Comparison of ENCODE assay signal across 8 cellular contexts in genomic region chr1:42784946-42785693, GRCh38. TPM values are rescaled to one million over a fixed set of nuclear protein-coding genes. Genes with fewer than 3 reads are reported as not detected.
A peak's percentile ranks its signal among the peaks of the same experiment; 100 is the strongest.
DNase-seq lines count a peak whose midpoint lies in the region; ATAC-seq and TF ChIP-seq lines count a peak whose summit lies in the region.

Gene TMEM269 (plus strand): TSS chr1:42784991. CDS start chr1:42789894, 4,903 bp downstream.

- H3K4me3 Mint-ChIP-seq in activated T-cell treated with anti-CD3 and anti-CD28 coated beads, Interleukin-2, amount 50 U/mL, for 72 hours: peak within 1 kb of the TSS; percentile 63 to 73

- TF ChIP-seq CTCF in GM13977 (IDR thresholded peaks at IDR 0.05; ENCODE audit: extremely low read depth, insufficient read depth, missing control alignments) (no peak), fibroblast of the aortic adventitia (IDR thresholded peaks at IDR 0.05; ENCODE audit: insufficient read depth, low read length) (no peak), retinal pigment epithelial cell (conservative IDR thresholded peaks at IDR 0.05; ENCODE audit: low read depth, low read length) (no peak)

- peaks cover 5 to 10% of the 10 kb centered on the region in 2 donors for H3K36me3 Mint-ChIP-seq in activated T-cell treated with anti-CD3 and anti-CD28 coated beads, Interleukin-2, amount 50 U/mL, for 72 hours (ENCODE audit: insufficient read depth in 2 of 2)

- in situ Hi-C loops in GM13977 (cut with MboI; ENCODE audit: low pct_unique_long_range_greater_than_20kb, low sequenced_read_pairs, unreplicated experiment): no loop called here
- in situ Hi-C loops in ACHN (cut with HindIII; ENCODE audit: low pct_ligation_motif_present, low pct_unique_long_range_greater_than_20kb, low sequenced_read_pairs): no loop called here

- H3K4me1 Mint-ChIP-seq in activated T-cell treated with anti-CD3 and anti-CD28 coated beads, Interleukin-2, amount 50 U/mL, for 72 hours (ENCODE audit: low read depth): peaks cover 17% of the 10 kb centered on the region

- DNase-seq in GM13977 (ENCODE audit: low spot score): peak; percentile 48
- peak; percentile 49 to 55 for DNase-seq in activated T-cell treated with anti-CD3 and anti-CD28 coated beads, Interleukin-2, amount 50 U/mL, for 72 hours
- DNase-seq in fibroblast of the aortic adventitia (ENCODE audit: low read depth): peak; percentile 1
- DNase-seq in retinal pigment epithelial cell (ENCODE audit: low read depth): no peak
- DNase-seq in EL: no peak
- no peak for DNase-seq in ACHN
- no peak for DNase-seq in NCI-H1417 (lab: John Stamatoyannopoulos, UW)

- no peak within 1 kb of the TSS for H3K27ac Mint-ChIP-seq in activated T-cell treated with anti-CD3 and anti-CD28 coated beads, Interleukin-2, amount 50 U/mL, for 72 hours

- peak; percentile 81 to 83 for ATAC-seq in activated T-cell treated with anti-CD3 and anti-CD28 coated beads, Interleukin-2, amount 50 U/mL, for 72 hours (replicated peaks in 1 of 2)
- ATAC-seq in GM19328 (IDR thresholded peaks at IDR 0.05; ENCODE audit: unreplicated experiment): no peak

- peak within 1 kb of the TSS; percentile 51 for H3K4me3 ChIP-seq in fibroblast of the aortic adventitia (ENCODE audit: low read depth, low read length)
- H3K4me3 ChIP-seq in retinal pigment epithelial cell (ENCODE audit: low read length): peak within 1 kb of the TSS; percentile 37

- no peaks in the 10 kb centered on the region for H3K27me3 Mint-ChIP-seq in activated T-cell treated with anti-CD3 and anti-CD28 coated beads, Interleukin-2, amount 50 U/mL, for 72 hours (ENCODE audit: low read depth)

- no peaks in the 10 kb centered on the region for H3K9me3 Mint-ChIP-seq in activated T-cell treated with anti-CD3 and anti-CD28 coated beads, Interleukin-2, amount 50 U/mL, for 72 hours

RNA-seq across cellular contexts. Expression of gene TMEM269, which starts in this region (rescaled TPM):
- total RNA-seq in activated T-cell treated with anti-CD3 and anti-CD28 coated beads, Interleukin-2, amount 50 U/mL, for 72 hours: 1 to 10 TPM in 1 of 2 donors, under 1 TPM in 1; 0.81 to 1.9 TPM
- total RNA-seq in fibroblast of the aortic adventitia (ENCODE audit: low replicate concordance): 0.09 TPM in 1 of 2 replicates, not detected in the other

Comparison
In these comparisons a context has a peak if more than half of its experiments do, and no peak if none do; other contexts are left out.
1. Peak in DNase-seq and H3K4me3 ChIP-seq in fibroblast of the aortic adventitia; RNA of the gene not detected or under 1 TPM.
2. DNase-seq: peak in GM13977 (single experiment) and activated T-cell treated with anti-CD3 and anti-CD28 coated beads, Interleukin-2, amount 50 U/mL, for 72 hours (2 of 2); none in retinal pigment epithelial cell (single experiment), EL (single experiment), ACHN (single experiment) and NCI-H1417 (0 of 3).